Comparison of ENCODE assay signal across 21 cellular contexts in the genomic region with DNA sequence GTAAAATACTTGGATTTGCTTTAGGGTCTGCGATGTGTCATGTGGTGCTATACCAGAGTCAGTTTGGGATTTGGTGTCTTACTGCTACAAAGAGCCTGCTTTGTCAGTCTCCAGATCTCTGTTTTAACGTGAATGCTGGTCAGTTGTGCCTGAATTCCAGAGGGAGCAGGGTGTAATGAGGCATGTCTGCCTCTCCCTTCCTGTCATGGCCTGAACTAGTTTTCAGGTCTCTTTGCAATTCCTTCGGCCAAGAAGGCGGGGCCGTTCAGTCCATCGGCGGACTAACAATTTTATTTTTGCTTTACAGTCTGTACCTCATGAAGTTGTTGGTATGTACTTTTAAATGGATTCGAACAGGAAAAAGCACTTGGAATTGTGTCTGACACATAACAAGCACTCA.
DNase-seq lines count a peak whose midpoint lies in the region; TF ChIP-seq lines count a peak whose summit lies in the region.
"Had no signal": no experiment of that assay in that cellular context is flagged by ENCODE, and none has a peak within 500 bp of the region (broad histone marks: within the 10 kb centered on the region; RNA-seq: fewer than 3 reads in every experiment).

No MANE protein-coding gene starts in this region.

- H3K36me3 ChIP-seq in mammary epithelial cell (ENCODE audit: insufficient read depth, low read length) (no peaks in the 10 kb centered on the region), iPS-18a (ENCODE audit: control insufficient read depth, low read depth, low read length) (no peaks in the 10 kb centered on the region), trophoblast cell (ENCODE audit: control insufficient read depth in 1 of 2, insufficient read depth in 2 of 2, low read length in 2 of 2) (no peaks in the 10 kb centered on the region), PC-9 (ENCODE audit: low read depth) (no peaks in the 10 kb centered on the region)
- H3K36me3 ChIP-seq: thoracic aorta had no signal

- dilution Hi-C loops in mammary epithelial cell (cut with HindIII; ENCODE audit: low sequenced_read_pairs), result no loop called here

- H2BK20ac ChIP-seq in H9 (ENCODE audit: low read depth, low read length, poor library complexity, severe bottlenecking), result no peak overlapping the region

- H2BK15ac ChIP-seq in H9 (ENCODE audit: low read depth, low read length), result no peak overlapping the region

- H3K79me2 ChIP-seq in H9 (ENCODE audit: insufficient read depth, low read length), result no peaks in the 10 kb centered on the region
- H3K79me2 ChIP-seq in mammary epithelial cell (ENCODE audit: insufficient read depth, low read length), result no peaks in the 10 kb centered on the region
- H3K79me2 ChIP-seq in trophoblast cell (ENCODE audit: control insufficient read depth, insufficient read depth, low read length, poor library complexity), result no peaks in the 10 kb centered on the region
- H3K79me2 ChIP-seq in PC-9 (ENCODE audit: low read depth), result no peaks in the 10 kb centered on the region

- H3K27ac Mint-ChIP-seq in H9, result peak overlapping the region; percentile 85 to 98 (median 97)
- H3K27ac Mint-ChIP-seq: activated naive CD4-positive, alpha-beta T cell treated with anti-CD3 and anti-CD28 coated beads, Interleukin-2, amount 50 U/mL, for 24 hours; activated T-cell treated with anti-CD3 and anti-CD28 coated beads, Interleukin-2, amount 50 U/mL, for 72 hours; CD14-positive monocyte; naive B cell had no signal

- H4K20me1 ChIP-seq in H9 (ENCODE audit: control insufficient read depth, insufficient read depth, insufficient read length) (no peaks in the 10 kb centered on the region), mammary epithelial cell (ENCODE audit: insufficient read depth, low read length) (no peaks in the 10 kb centered on the region), PC-9 (ENCODE audit: insufficient read depth) (no peaks in the 10 kb centered on the region)

- H4K91ac ChIP-seq in H9 (ENCODE audit: insufficient read length, low read depth, low read length) (no peak overlapping the region), trophoblast cell (ENCODE audit: low read depth, low read length) (no peak overlapping the region)

- no peak overlapping the region for H3K23ac ChIP-seq in H9 (ENCODE audit: insufficient read length, low read depth, low read length)
- H3K23ac ChIP-seq in trophoblast cell (ENCODE audit: low read length), result no peak overlapping the region

- H4K8ac ChIP-seq in H9 (replicated peaks; ENCODE audit: insufficient read length, low read depth, low read length) (no peak overlapping the region), trophoblast cell (ENCODE audit: low read depth, low read length) (no peak overlapping the region)

- H2AFZ ChIP-seq in H9 (ENCODE audit: low read length) (peak overlapping the region; percentile 2), mammary epithelial cell (ENCODE audit: low read depth, low read length) (peak overlapping the region; percentile 72), trophoblast cell (ENCODE audit: insufficient read depth, low read length, poor library complexity) (no peak overlapping the region), PC-9 (no peak overlapping the region)

- H3K18ac ChIP-seq in H9 (ENCODE audit: insufficient read length, low read depth, low read length), result peak overlapping the region; percentile 7
- no peak overlapping the region for H3K18ac ChIP-seq in trophoblast cell (ENCODE audit: low read length)

- H3K9me3 Mint-ChIP-seq in H9, result peaks cover 12 to 19% of the 10 kb centered on the region in 2 experiments
- H3K9me3 Mint-ChIP-seq: activated naive CD4-positive, alpha-beta T cell treated with anti-CD3 and anti-CD28 coated beads, Interleukin-2, amount 50 U/mL, for 24 hours had no signal

- in situ Hi-C loops in mammary epithelial cell (cut with MboI; ENCODE audit: low sequenced_read_pairs in 2 of 2), result no loop called here

- H3K27ac ChIP-seq in H9 (ENCODE audit: insufficient read length, low read depth, low read length) (peak overlapping the region; percentile 94), mammary epithelial cell (ENCODE audit: insufficient read depth, low read depth, low read length) (no peak overlapping the region), iPS-18a (ENCODE audit: low read length) (peak overlapping the region; percentile 85), trophoblast cell (ENCODE audit: low read depth, low read length) (peak overlapping the region; percentile 69), PC-9 (no peak overlapping the region)
- H3K27ac ChIP-seq: thoracic aorta had no signal

- H2BK12ac ChIP-seq in H9 (ENCODE audit: insufficient read length, low read depth, low read length), result peak overlapping the region; percentile 6
- H2BK12ac ChIP-seq in trophoblast cell (ENCODE audit: low read length), result no peak overlapping the region

- peaks cover 41% of the 10 kb centered on the region in 2 experiments for H3K4me1 Mint-ChIP-seq in H9
- H3K4me1 Mint-ChIP-seq: activated naive CD4-positive, alpha-beta T cell treated with anti-CD3 and anti-CD28 coated beads, Interleukin-2, amount 50 U/mL, for 24 hours; CD14-positive monocyte; naive B cell had no signal

- H3K27me3 Mint-ChIP-seq in H9 (ENCODE audit: low read depth), result no peaks in the 10 kb centered on the region; the same call in 1 of the 2 replicates

- BruUV-seq in mammary epithelial cell (replicated peaks; lab: Mats Ljungman, UMichigan), result no TSS peak
- no TSS peak for BruUV-seq in PC-9 (replicated peaks; lab: Mats Ljungman, UMichigan)

- intact Hi-C loops in mammary epithelial cell (cut with micrococcal nuclease) (no loop called here), PC-9 (cut with micrococcal nuclease; ENCODE audit: unreplicated experiment) (no loop called here)

- peaks cover 8% of the 10 kb centered on the region; the same call in 1 of the 2 replicates for H3K4me1 ChIP-seq in H9 (ENCODE audit: insufficient read depth, low read length)
- peaks cover 3% of the 10 kb centered on the region for H3K4me1 ChIP-seq in mammary epithelial cell (ENCODE audit: insufficient read depth, low read length)
- H3K4me1 ChIP-seq in iPS-18a (ENCODE audit: control insufficient read depth, low read depth, low read length), result peaks cover 28% of the 10 kb centered on the region
- H3K4me1 ChIP-seq in trophoblast cell (ENCODE audit: control insufficient read depth in 1 of 2, insufficient read depth in 2 of 2, low read length in 2 of 2), result peaks cover 4 to 6% of the 10 kb centered on the region in 2 experiments
- no peaks in the 10 kb centered on the region for H3K4me1 ChIP-seq in PC-9 (replicated peaks; ENCODE audit: insufficient read depth)

- DNase-seq in H9 (peak; percentile 48), mammary epithelial cell (peak; percentile 31), trophoblast cell (no peak), iPS-NIHi7 (ENCODE audit: extremely low spot score) (no peak), NCI-H146 treated with DMSO at 0.1 percent for 48 hours (lab: John Stamatoyannopoulos, UW; ENCODE audit: unreplicated experiment) (no peak), NCI-H2029 treated with DMSO at 0.1 percent for 48 hours (lab: John Stamatoyannopoulos, UW) (no peak), PC-9 (no peak)
- DNase-seq: activated CD8-positive, alpha-beta memory T cell treated with anti-CD3 and anti-CD28 coated beads for 24 hours; activated T-cell treated with anti-CD3 and anti-CD28 coated beads, Interleukin-2, amount 50 U/mL, for 72 hours; effector memory CD4-positive, alpha-beta T cell; head of caudate nucleus; KG1; naive B cell; NCI-H187 treated with DMSO at 0.1 percent for 48 hours; Right ventricle myocardium superior; stimulated activated CD4-positive, alpha-beta T cell treated with anti-CD3 and anti-CD28 coated beads, Interleukin-1b, Interleukin-23, amount 100 ng/mL, for 48 hours; stimulated activated naive CD4-positive, alpha-beta T cell had no signal

- no CpG with 5 or more reads among the region's 8 CpGs for WGBS in H9 (ENCODE audit: extremely low coverage, insufficient read length, low lambda C conversion rate)
- WGBS in mammary epithelial cell (ENCODE audit: low coverage, missing lambda C conversion rate), result 7% methylated on average over 8 of the region's 8 CpGs
- WGBS in trophoblast cell (ENCODE audit: extremely low coverage, insufficient coverage, insufficient read length), result no CpG with 5 or more reads among the region's 8 CpGs

- H3K9ac ChIP-seq in H9 (ENCODE audit: extremely low read depth, insufficient read length, low read length) (no peak overlapping the region), mammary epithelial cell (ENCODE audit: insufficient read depth, low read length) (no peak overlapping the region), iPS-18a (ENCODE audit: low read length) (peak overlapping the region; percentile 47), trophoblast cell (ENCODE audit: low read length) (no peak overlapping the region)

- H3K4me3 ChIP-seq in mammary epithelial cell (replicated peaks in 1 of 3; ENCODE audit: insufficient read depth in 1 of 3, low read depth in 2 of 3, low read length in 3 of 3) (no peak overlapping the region), iPS-18a (ENCODE audit: low read length) (no peak overlapping the region), trophoblast cell (ENCODE audit: low read depth, low read length) (no peak overlapping the region), PC-9 (no peak overlapping the region)
- H3K4me3 ChIP-seq: thoracic aorta had no signal

- H3K4me2 ChIP-seq in H9 (ENCODE audit: insufficient read depth, insufficient read length, low read length) (peak overlapping the region; percentile 4), mammary epithelial cell (ENCODE audit: insufficient read depth, low read depth, low read length) (no peak overlapping the region), trophoblast cell (ENCODE audit: low read length) (peak overlapping the region; percentile 43), PC-9 (no peak overlapping the region)

- H3K4ac ChIP-seq in H9 (ENCODE audit: low read depth, low read length), result no peak overlapping the region; the same call in 1 of the 2 replicates
- no peak overlapping the region for H3K4ac ChIP-seq in trophoblast cell (ENCODE audit: low read depth, low read length)

- H4K5ac ChIP-seq in H9 (ENCODE audit: insufficient read length, low read depth, low read length), result no peak overlapping the region

- H2BK120ac ChIP-seq in H9 (ENCODE audit: low read depth, low read length, poor library complexity, severe bottlenecking), result peak overlapping the region; percentile 26
- no peak overlapping the region for H2BK120ac ChIP-seq in trophoblast cell (ENCODE audit: insufficient read depth, low read length, poor library complexity)

- H4K12ac ChIP-seq in trophoblast cell (ENCODE audit: low read depth, low read length), result no peak overlapping the region

- H3K14ac ChIP-seq in H9 (ENCODE audit: insufficient read depth, low read length), result no peak overlapping the region
- H3K14ac ChIP-seq in trophoblast cell (ENCODE audit: low read length), result no peak overlapping the region

- H2BK5ac ChIP-seq in H9 (ENCODE audit: insufficient read length, low read length) (peak overlapping the region; percentile 66), trophoblast cell (ENCODE audit: low read depth, low read length, poor library complexity) (no peak overlapping the region)

- H3K79me1 ChIP-seq in H9 (ENCODE audit: insufficient read depth, low read depth, low read length, poor library complexity, severe bottlenecking) (no peaks in the 10 kb centered on the region), trophoblast cell (ENCODE audit: low read length) (no peaks in the 10 kb centered on the region)

- H3K9me2 ChIP-seq in PC-9 (ENCODE audit: insufficient read depth), result no peaks in the 10 kb centered on the region

- no peaks in the 10 kb centered on the region for H3F3A ChIP-seq in PC-9 (ENCODE audit: insufficient read depth, low read depth)

- H3T11ph ChIP-seq in H9 (ENCODE audit: low read length), result peak overlapping the region; percentile 70

- no peak overlapping the region for H3K56ac ChIP-seq in H9 (ENCODE audit: insufficient read length, low read depth, low read length)

- CTCF ChIA-PET in mammary epithelial cell (lab: Charles Lee; ENCODE audit: low non-redundant PET), result no interaction called here
- CTCF ChIA-PET in PC-9 (lab: Charles Lee), result interaction anchor here (0.7 kb wide), 1 partner anchor 11 kb away, joined by 4 read pairs; no protein-coding TSS in a partner anchor

- POLR2A ChIA-PET in PC-9 (lab: Charles Lee; ENCODE audit: unreplicated experiment), result no interaction called here

- H3K27me3 ChIP-seq in H9 (ENCODE audit: insufficient read depth, low read length) (no peaks in the 10 kb centered on the region), mammary epithelial cell (ENCODE audit: insufficient read depth, low read length) (no peaks in the 10 kb centered on the region), iPS-18a (ENCODE audit: control insufficient read depth, insufficient read depth, low read length) (no peaks in the 10 kb centered on the region), trophoblast cell (ENCODE audit: insufficient read depth, low read length) (no peaks in the 10 kb centered on the region), PC-9 (ENCODE audit: insufficient read depth, low read depth) (no peaks in the 10 kb centered on the region)

- H3K4me3 Mint-ChIP-seq in H9, result no peak overlapping the region
- H3K4me3 Mint-ChIP-seq: activated naive CD4-positive, alpha-beta T cell treated with anti-CD3 and anti-CD28 coated beads, Interleukin-2, amount 50 U/mL, for 24 hours; activated T-cell treated with anti-CD3 and anti-CD28 coated beads, Interleukin-2, amount 50 U/mL, for 72 hours; CD14-positive monocyte; naive B cell had no signal

- TF ChIP-seq CTCF in H9 (conservative IDR thresholded peaks at IDR 0.05) (no peak), mammary epithelial cell (conservative IDR thresholded peaks at IDR 0.05 in 1 of 2, IDR thresholded peaks at IDR 0.05 in 1 of 2; ENCODE audit: extremely low read depth in 1 of 2, insufficient read depth in 1 of 2, low read depth in 1 of 2, low read length in 2 of 2) (no peak), PC-9 (conservative IDR thresholded peaks at IDR 0.05) (no peak)

- H2AK5ac ChIP-seq in H9 (ENCODE audit: insufficient read length, low read length), result no peak overlapping the region
- no peak overlapping the region for H2AK5ac ChIP-seq in trophoblast cell (ENCODE audit: low read length)

- H3K9me3 ChIP-seq in H9 (ENCODE audit: control insufficient read depth, low read depth, low read length) (no peaks in the 10 kb centered on the region), mammary epithelial cell (replicated peaks; ENCODE audit: insufficient read depth, low read length) (peaks cover 3% of the 10 kb centered on the region), iPS-18a (ENCODE audit: control insufficient read depth, low read depth, low read length) (peaks cover 4% of the 10 kb centered on the region), trophoblast cell (ENCODE audit: insufficient read depth, low read depth, low read length) (peaks cover 2% of the 10 kb centered on the region), PC-9 (ENCODE audit: insufficient read depth, low read depth) (no peaks in the 10 kb centered on the region)
- H3K9me3 ChIP-seq: thoracic aorta had no signal

- H3K23me2 ChIP-seq in H9 (ENCODE audit: insufficient read length, low read depth, low read length, poor library complexity, severe bottlenecking), result no peaks in the 10 kb centered on the region

- H3K36me3 Mint-ChIP-seq in H9 (ENCODE audit: insufficient read depth in 1 of 3, low read depth in 3 of 3), result peaks cover 13 to 36% (median 22%) of the 10 kb centered on the region in 3 experiments
- H3K36me3 Mint-ChIP-seq: activated naive CD4-positive, alpha-beta T cell treated with anti-CD3 and anti-CD28 coated beads, Interleukin-2, amount 50 U/mL, for 24 hours; CD14-positive monocyte; naive B cell had no signal

Comparison
In these comparisons a context has a peak if more than half of its experiments do, and no peak if none do; other contexts are left out.
1. DNase-seq: peak in H9 (single experiment) and mammary epithelial cell (single experiment); none in trophoblast cell (0 of 2), iPS-NIHi7 (single experiment), NCI-H146 treated with DMSO at 0.1 percent for 48 hours (single experiment), NCI-H2029 treated with DMSO at 0.1 percent for 48 hours (single experiment) and PC-9 (0 of 2).
2. H2AFZ ChIP-seq: peak in H9 (single experiment) and mammary epithelial cell (single experiment); none in trophoblast cell (single experiment) and PC-9 (single experiment).
3. H3K27ac ChIP-seq: peak in H9 (single experiment), iPS-18a (single experiment) and trophoblast cell (single experiment); none in mammary epithelial cell (single experiment) and PC-9 (single experiment).
4. H3K4me2 ChIP-seq: peak in H9 (single experiment) and trophoblast cell (single experiment); none in mammary epithelial cell (single experiment) and PC-9 (single experiment).